In the genomic region with DNA sequence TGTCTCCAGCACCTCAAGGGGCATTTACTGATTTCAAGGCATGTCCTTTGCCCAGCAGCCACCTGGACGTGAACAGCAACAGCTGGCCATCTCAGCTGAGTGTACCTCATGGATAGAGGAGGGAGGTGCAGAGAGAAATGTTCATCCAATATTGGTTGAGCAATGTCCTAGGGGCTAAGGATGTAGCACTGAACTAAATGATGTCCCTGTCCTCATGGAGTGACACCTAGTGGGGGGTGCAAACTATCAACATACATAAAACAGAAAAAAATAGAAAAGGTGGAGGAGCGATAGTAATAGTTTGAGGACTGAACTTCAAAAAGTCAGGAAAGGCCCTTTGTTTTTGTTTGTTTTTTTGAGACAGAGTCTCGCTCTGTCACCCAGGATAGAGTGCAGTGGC, we compare ENCODE assay signal across 24 cellular contexts.
"Had no signal": no experiment of that assay in that cellular context is flagged by ENCODE, and none has a peak within 500 bp of the region (broad histone marks: within the 10 kb centered on the region; RNA-seq: fewer than 3 reads in every experiment).

No MANE protein-coding gene starts in this region.

- H3K27ac ChIP-seq: foreskin keratinocyte, hepatocyte, neural progenitor cell, spleen, upper lobe of right lung had no signal

- H3K9me3 ChIP-seq: upper lobe of right lung had no signal

- H3K4me2 ChIP-seq: hepatocyte, neural progenitor cell had no signal

- H3K36me3 ChIP-seq: neural progenitor cell, spleen, upper lobe of right lung had no signal

- H3K27ac Mint-ChIP-seq: activated naive CD8-positive, alpha-beta T cell; activated T-cell treated with anti-CD3 and anti-CD28 coated beads, Interleukin-2, amount 50 U/mL, for 24 hours; activated T-helper 2 cell treated with anti-CD3 and anti-CD28 coated beads, Interferon-gamma antibody, Interleukin-2, Interleukin-4, amounts not matched to agents 10 μg/mL and 5 μg/mL and 100 μg/mL, durations not matched to agents 14 hours and 24 hours and 36 hours; mesothelial cell of epicardium; naive thymus-derived CD8-positive, alpha-beta T cell; neural progenitor cell; WTC11 had no signal

- DNase-seq: activated CD8-positive, alpha-beta memory T cell treated with anti-CD3 and anti-CD28 coated beads for 24 hours; activated CD8-positive, alpha-beta memory T cell treated with anti-CD3 and anti-CD28 coated beads, Interleukin-2, amount 50 U/mL, for 4 hours; activated naive CD4-positive, alpha-beta T cell; activated T-cell treated with anti-CD3 and anti-CD28 coated beads, Interleukin-2, amount 50 U/mL, for 24 hours; central memory CD4-positive, alpha-beta T cell; dermis blood vessel endothelial cell; effector CD8-positive, alpha-beta T cell; foreskin keratinocyte; kidney glomerular epithelial cell; left ventricle myocardium superior; mammary epithelial cell; naive thymus-derived CD8-positive, alpha-beta T cell; retina; spleen; stimulated activated CD4-positive, alpha-beta T cell treated with anti-CD3 and anti-CD28 coated beads, Interleukin-4, amount 100 ng/mL, for 1 hour; stimulated activated naive CD8-positive, alpha-beta T cell treated with anti-CD3 and anti-CD28 coated beads, Interleukin-15, Interleukin-2, amounts not matched to agents 100 U/mL and 50 U/mL, for 24 hours; T-helper 9 cell; upper lobe of right lung had no signal

- H3K79me2 ChIP-seq: hepatocyte had no signal

- H3K4me3 ChIP-seq: hepatocyte, neural progenitor cell, spleen, upper lobe of right lung had no signal

- H3K4me1 ChIP-seq: foreskin keratinocyte, neural progenitor cell, upper lobe of right lung had no signal

- ATAC-seq: foreskin keratinocyte; left ventricle myocardium superior; naive thymus-derived CD8-positive, alpha-beta T cell; stimulated activated naive CD8-positive, alpha-beta T cell treated with anti-CD3 and anti-CD28 coated beads, Interleukin-15, Interleukin-2, amounts not matched to agents 100 U/mL and 50 U/mL, for 24 hours; upper lobe of right lung; WTC11 had no signal

- H3K27me3 ChIP-seq: foreskin keratinocyte, hepatocyte, neural progenitor cell, upper lobe of right lung had no signal

- H3K9me3 Mint-ChIP-seq: activated T-helper 2 cell treated with anti-CD3 and anti-CD28 coated beads, Interferon-gamma antibody, Interleukin-2, Interleukin-4, amounts not matched to agents 10 μg/mL and 5 μg/mL and 100 μg/mL, durations not matched to agents 14 hours and 24 hours and 36 hours; neural progenitor cell had no signal

- H3K36me3 Mint-ChIP-seq: mesothelial cell of epicardium; naive thymus-derived CD8-positive, alpha-beta T cell; neural progenitor cell had no signal

- H3K4me3 Mint-ChIP-seq: activated naive CD8-positive, alpha-beta T cell; activated T-cell treated with anti-CD3 and anti-CD28 coated beads, Interleukin-2, amount 50 U/mL, for 24 hours; mesothelial cell of epicardium; naive thymus-derived CD8-positive, alpha-beta T cell; neural progenitor cell; WTC11 had no signal
